ENCODE assay signal across 17 cellular contexts in the genomic region with DNA sequence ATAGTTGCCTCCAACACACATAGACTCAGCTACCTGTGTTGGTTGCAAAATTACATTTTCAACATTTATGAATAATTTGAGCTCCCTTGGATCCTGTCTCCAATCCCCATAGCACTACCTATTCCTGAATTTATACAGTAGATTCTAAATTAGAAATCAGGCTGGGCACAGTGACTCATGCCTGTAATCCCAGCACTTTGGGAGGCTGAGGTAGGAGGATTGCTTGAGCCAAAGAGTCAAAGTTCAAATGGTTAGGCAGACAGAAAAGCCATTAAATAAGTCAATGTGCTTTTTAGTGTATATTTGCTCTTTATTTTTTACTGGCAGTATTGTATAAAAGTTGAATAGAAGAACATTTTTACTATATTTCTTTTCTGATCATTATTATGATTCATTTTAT. TPM values are rescaled to one million over a fixed set of nuclear protein-coding genes. Genes with fewer than 3 reads are reported as not detected.
DNase-seq lines count a peak whose midpoint lies in the region; ATAC-seq and TF ChIP-seq lines count a peak whose summit lies in the region.
"Had no signal": no experiment of that assay in that cellular context is flagged by ENCODE, and none has a peak within 500 bp of the region (broad histone marks: within the 10 kb centered on the region; RNA-seq: fewer than 3 reads in every experiment).

No MANE protein-coding gene starts in this region.

- no peaks in the 10 kb centered on the region for H3K27me3 ChIP-seq in MG63
- H3K27me3 ChIP-seq in transverse colon: no peaks in the 10 kb centered on the region
- H3K27me3 ChIP-seq: BLaER1 had no signal

- intact Hi-C loops in left colon (cut with DNase I, micrococcal nuclease) (no loop called here), transverse colon (cut with DNase I; ENCODE audit: low total_unique reads) (no loop called here)

- no peak for TF ChIP-seq EP300 in transverse colon (IDR thresholded peaks at IDR 0.05; ENCODE audit: low read depth)

- no peak for TF ChIP-seq POLR2A in transverse colon (IDR thresholded peaks at IDR 0.05)

- in situ Hi-C loops in transverse colon (cut with MboI; ENCODE audit: low pct_ligation_motif_present in 1 of 4, low pct_unique_long_range_greater_than_20kb in 1 of 4, low sequenced_read_pairs in 3 of 4): no loop called here

- no peaks in the 10 kb centered on the region for H3K36me3 ChIP-seq in MG63
- H3K36me3 ChIP-seq in transverse colon: no peaks in the 10 kb centered on the region
- H3K36me3 ChIP-seq: BLaER1, HAP-1 had no signal

- DNase-seq in MG63 (peak; percentile 9), left colon (no peak), transverse colon (peak; percentile 20), COLO829 (ENCODE audit: low spot score) (no peak)
- no peak for DNase-seq in activated CD4-positive, CD25-positive, alpha-beta regulatory T cell (lab: John Stamatoyannopoulos, UW)
- DNase-seq: CD4-positive, CD25-positive, alpha-beta regulatory T cell; CD8-positive, alpha-beta T cell; DMS 273 treated with DMSO at 0.1 percent for 48 hours; DMS79; EL; GDM1; GOT3 had no signal

- ATAC-seq in left colon (peak; percentile 78), GM21576 (IDR thresholded peaks at IDR 0.05; ENCODE audit: unreplicated experiment) (no peak)
- ATAC-seq: CD8-positive, alpha-beta T cell; GM12878 had no signal

- TF ChIP-seq CTCF in transverse colon (IDR thresholded peaks at IDR 0.05): no peak

- H3K4me1 ChIP-seq in transverse colon: peaks cover 0 to 4% (median 2%) of the 10 kb centered on the region in 4 donors
- H3K4me1 ChIP-seq: BLaER1, HAP-1 had no signal

- H3K4me3 ChIP-seq in MG63 (no peak overlapping the region), transverse colon (no peak overlapping the region)
- H3K4me3 ChIP-seq: BLaER1, GM12878, HAP-1 had no signal

- no peaks in the 10 kb centered on the region for H3K9me3 ChIP-seq in MG63
- no peaks in the 10 kb centered on the region for H3K9me3 ChIP-seq in transverse colon
- H3K9me3 ChIP-seq: BLaER1, HAP-1 had no signal

- H3K27ac ChIP-seq in transverse colon: no peak overlapping the region
- H3K27ac ChIP-seq: BLaER1, C4-2B had no signal

RNA-seq across cellular contexts. Expression of a gene that starts 24.9 kb away (rescaled TPM):
- total RNA-seq in MG63 (2014; rRNA removed; shearing (Covaris generic); ENCODE audit: low replicate concordance): 13.1 and 61.5 TPM in 2 replicates
- total RNA-seq in left colon (10 to 100 TPM; 53.6 to 56.9 TPM), transverse colon (100 to 1,000 TPM in 1 of 4 donors, 10 to 100 TPM in 3; 47.9 to 123 (median 63.6) TPM)

RNA-seq across cellular contexts. Expression of a gene that starts 55.7 kb away (rescaled TPM):
- 8.5 and 11.0 TPM in 2 replicates for total RNA-seq in MG63 (2014; rRNA removed; shearing (Covaris generic); ENCODE audit: low replicate concordance)
- total RNA-seq in left colon: 100 to 1,000 TPM in 1 of 2 donors, 10 to 100 TPM in 1; 81.3 to 115 TPM
- 100 to 1,000 TPM in 3 of 4 donors, 10 to 100 TPM in 1; 48.6 to 129 (median 102) TPM for total RNA-seq in transverse colon

Comparison
In these comparisons a context has a peak if more than half of its experiments do, and no peak if none do; other contexts are left out.
1. DNase-seq: peak in MG63 (single experiment) and transverse colon (single experiment); none in left colon (0 of 2), activated CD4-positive, CD25-positive, alpha-beta regulatory T cell (0 of 4) and COLO829 (single experiment).